8 cellular contexts compared by ENCODE assay signal in the genomic region with DNA sequence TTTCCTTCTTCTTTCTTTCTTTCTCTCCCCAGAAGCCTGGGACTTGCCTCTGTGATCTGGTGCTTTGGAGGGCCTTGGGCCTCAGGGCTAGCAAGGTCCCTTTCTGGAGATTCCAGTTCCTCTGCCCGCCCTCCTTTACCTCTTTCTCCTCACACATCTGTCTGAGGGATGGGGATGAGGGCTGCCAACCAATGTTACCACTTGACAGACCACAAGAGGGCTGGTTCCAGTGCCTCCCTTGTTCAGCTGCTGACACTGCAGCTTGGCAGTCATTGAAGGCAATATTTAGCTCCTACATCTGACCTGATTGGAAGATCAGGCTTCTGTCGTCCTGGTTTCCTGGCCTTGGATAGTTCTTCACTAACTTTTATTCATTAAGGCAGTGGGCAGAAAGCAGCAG. TPM values are rescaled to one million over a fixed set of nuclear protein-coding genes. Genes with fewer than 3 reads are reported as not detected.
A peak's percentile ranks its signal among the peaks of the same experiment; 100 is the strongest.
DNase-seq lines count a peak whose midpoint lies in the region; ATAC-seq, FAIRE-seq and TF ChIP-seq lines count a peak whose summit lies in the region.

No MANE protein-coding gene starts in this region.

- DNase-seq in AG10803 (ENCODE audit: low read depth) (peak; percentile 33), GM12865 (ENCODE audit: low read depth) (peak; percentile 40), RCC 7860 (ENCODE audit: low spot score) (peak; percentile 14), ecto neural progenitor cell (ENCODE audit: low spot score) (peak; percentile 74), suprapubic skin (ENCODE audit: low spot score in 2 of 2) (no peak), Right ventricle myocardium inferior (ENCODE audit: missing footprints) (no peak)

- H3K4me1 Mint-ChIP-seq in stimulated activated memory B cell treated with anti-CD40 and anti-IgM and Interleukin-4, amounts not matched to agents 10 μg/mL and 1 μg/mL and 100 μg/mL, for 72 hours = peaks cover 18% of the 10 kb centered on the region

- H3K27ac ChIP-seq in suprapubic skin = no peak overlapping the region

- no peak overlapping the region for H3K4me3 Mint-ChIP-seq in stimulated activated memory B cell treated with anti-CD40 and anti-IgM and Interleukin-4, amounts not matched to agents 10 μg/mL and 1 μg/mL and 100 μg/mL, for 72 hours

- peak overlapping the region; percentile 25 for H3K27ac Mint-ChIP-seq in stimulated activated memory B cell treated with anti-CD40 and anti-IgM and Interleukin-4, amounts not matched to agents 10 μg/mL and 1 μg/mL and 100 μg/mL, for 72 hours

- H3K36me3 ChIP-seq in suprapubic skin = no peaks in the 10 kb centered on the region

- no peaks in the 10 kb centered on the region for H3K9me3 ChIP-seq in suprapubic skin

- FAIRE-seq in RCC 7860 (lab: Jason Lieb, UNC) = no peak

- H3K9me3 Mint-ChIP-seq in stimulated activated memory B cell treated with anti-CD40 and anti-IgM and Interleukin-4, amounts not matched to agents 10 μg/mL and 1 μg/mL and 100 μg/mL, for 72 hours = no peaks in the 10 kb centered on the region

- ATAC-seq in stimulated activated memory B cell treated with anti-CD40 and anti-IgM and Interleukin-4, amounts not matched to agents 10 μg/mL and 1 μg/mL and 100 μg/mL, for 72 hours = no peak
- ATAC-seq in HG03460 (IDR thresholded peaks at IDR 0.05; ENCODE audit: unreplicated experiment) (no peak), Right ventricle myocardium inferior (no peak)

- peaks cover 5% of the 10 kb centered on the region for H3K36me3 Mint-ChIP-seq in stimulated activated memory B cell treated with anti-CD40 and anti-IgM and Interleukin-4, amounts not matched to agents 10 μg/mL and 1 μg/mL and 100 μg/mL, for 72 hours

- no peaks in the 10 kb centered on the region for H3K27me3 ChIP-seq in suprapubic skin

- TF ChIP-seq CTCF in AG10803 (conservative IDR thresholded peaks at IDR 0.05; ENCODE audit: low read length) (peak; percentile 33), GM12865 (IDR thresholded peaks at IDR 0.05; ENCODE audit: insufficient read depth, low read depth, low read length, missing control alignments) (no peak), suprapubic skin (IDR thresholded peaks at IDR 0.05) (no peak)

- peaks cover 15% of the 10 kb centered on the region for H3K4me1 ChIP-seq in suprapubic skin

- H3K4me3 ChIP-seq in AG10803 (ENCODE audit: low read length) = no peak overlapping the region
- H3K4me3 ChIP-seq in GM12865 (ENCODE audit: low read depth, low read length) = no peak overlapping the region
- H3K4me3 ChIP-seq in suprapubic skin = no peak overlapping the region

- intact Hi-C loops in Right ventricle myocardium inferior (cut with DNase I) = no loop called here

- H3K27me3 Mint-ChIP-seq in stimulated activated memory B cell treated with anti-CD40 and anti-IgM and Interleukin-4, amounts not matched to agents 10 μg/mL and 1 μg/mL and 100 μg/mL, for 72 hours = no peaks in the 10 kb centered on the region

- no peak for TF ChIP-seq POLR2A in suprapubic skin (IDR thresholded peaks at IDR 0.05)

- WGBS in suprapubic skin = 27% methylated on average over 2 of the region's 2 CpGs

- TF ChIP-seq EP300 in suprapubic skin (IDR thresholded peaks at IDR 0.05) = no peak

RNA-seq across cellular contexts. Expression of gene ZNF652, which starts 3.6 kb away (rescaled TPM):
- total RNA-seq in suprapubic skin (100 to 1,000 TPM in 1 of 4 donors, 10 to 100 TPM in 3; 76.6 to 148 (median 83.2) TPM), Right ventricle myocardium inferior (19.0 TPM)

RNA-seq across cellular contexts. Expression of gene PHB1, which starts 49.0 kb away (rescaled TPM):
- total RNA-seq in suprapubic skin = 10 to 100 TPM; 63.8 to 92.5 (median 86.4) TPM
- 233 TPM for total RNA-seq in Right ventricle myocardium inferior

Comparison
In these comparisons a context has a peak if more than half of its experiments do, and no peak if none do; other contexts are left out.
1. DNase-seq: peak in AG10803 (single experiment), GM12865 (single experiment), RCC 7860 (single experiment) and ecto neural progenitor cell (single experiment); none in suprapubic skin (0 of 2) and Right ventricle myocardium inferior (single experiment).